ENCODE assay signal across 8 cellular contexts in genomic region chr9:27460225-27461023, GRCh38.
DNase-seq lines count a peak whose midpoint lies in the region; ATAC-seq, FAIRE-seq and TF ChIP-seq lines count a peak whose summit lies in the region.

No MANE protein-coding gene starts in this region.

- FAIRE-seq in GM12891 (lab: Jason Lieb, UNC) (peak; percentile 74), endometrium (lab: Jason Lieb, UNC) (peak; percentile 29)

- no peaks in the 10 kb centered on the region for H3K27me3 Mint-ChIP-seq in IgD-negative memory B cell
- peaks cover 0 to 6% (median 2%) of the 10 kb centered on the region in 3 donors for H3K27me3 Mint-ChIP-seq in immature natural killer cell (ENCODE audit: low read depth in 3 of 3)

- H3K4me1 Mint-ChIP-seq in IgD-negative memory B cell: peaks cover 27 to 44% (median 38%) of the 10 kb centered on the region in 3 donors
- H3K4me1 Mint-ChIP-seq in immature natural killer cell: peaks cover 2 to 8% of the 10 kb centered on the region in 2 donors

- peaks cover 2% of the 10 kb centered on the region for H3K36me3 Mint-ChIP-seq in IgD-negative memory B cell
- H3K36me3 Mint-ChIP-seq in immature natural killer cell: no peaks in the 10 kb centered on the region

- peak; percentile 30 for DNase-seq in GM12891 (ENCODE audit: insufficient read length, low spot score)
- no peak for DNase-seq in upper lobe of right lung
- DNase-seq in NCI-H1694 (lab: John Stamatoyannopoulos, UW): no peak
- DNase-seq in stimulated activated CD4-positive, alpha-beta T cell treated with anti-CD3 and anti-CD28 coated beads, Interleukin-4, amount 100 ng/mL, for 1 hour: no peak
- DNase-seq in immature natural killer cell: no peak

- intact Hi-C loops in upper lobe of right lung (cut with DNase I): no loop called here

- H3K4me3 ChIP-seq in upper lobe of right lung: no peak overlapping the region

- H3K4me3 Mint-ChIP-seq in IgD-negative memory B cell (peak overlapping the region in 3 of 4 donors; percentile 10 to 75 (median 56)), immature natural killer cell (no peak overlapping the region)

- H3K9me3 ChIP-seq in upper lobe of right lung: no peaks in the 10 kb centered on the region

- peak overlapping the region; percentile 36 to 86 (median 79) for H3K27ac Mint-ChIP-seq in IgD-negative memory B cell
- H3K27ac Mint-ChIP-seq in immature natural killer cell: no peak overlapping the region

- peaks cover 22% of the 10 kb centered on the region for H3K4me1 ChIP-seq in upper lobe of right lung

- ATAC-seq in GM21717 (IDR thresholded peaks at IDR 0.05; ENCODE audit: unreplicated experiment) (peak; percentile 95), upper lobe of right lung (peak; percentile 86)

- H3K27me3 ChIP-seq in upper lobe of right lung: no peaks in the 10 kb centered on the region

- peak overlapping the region; percentile 34 for H3K27ac ChIP-seq in upper lobe of right lung

- TF ChIP-seq POLR2A in GM12891 (IDR thresholded peaks at IDR 0.05; ENCODE audit: low read depth, low read length): no peak

- no peaks in the 10 kb centered on the region for H3K36me3 ChIP-seq in upper lobe of right lung

- TF ChIP-seq CTCF in upper lobe of right lung (IDR thresholded peaks at IDR 0.05): no peak

- H3K9me3 Mint-ChIP-seq in IgD-negative memory B cell: peaks cover 0 to 1% (median 0%) of the 10 kb centered on the region in 3 donors
- peaks cover 0 to 2% (median 0%) of the 10 kb centered on the region in 6 donors for H3K9me3 Mint-ChIP-seq in immature natural killer cell

TF ChIP-seq in GM12891, 5 proteins besides CTCF, POLR2A, EP300 and RAD21:
- TF ChIP-seq TAF1 (IDR thresholded peaks at IDR 0.05; ENCODE audit: low read depth, low read length) (no peak), SPI1 (IDR thresholded peaks at IDR 0.05; ENCODE audit: low read depth, low read length) (0 out of 2 replicates have a peak, but pooled peaks have one; percentile 7), POLR2AphosphoS5 (IDR thresholded peaks at IDR 0.05; ENCODE audit: low read depth, low read length) (no peak), POU2F2 (IDR thresholded peaks at IDR 0.05; ENCODE audit: low read depth, low read length) (no peak), PAX5 (IDR thresholded peaks at IDR 0.05; ENCODE audit: insufficient read depth, low read length, severe bottlenecking) (no peak)
TF ChIP-seq in GM12891: peak in this region for 1.

Comparison
In these comparisons a context has a peak if more than half of its experiments do, and no peak if none do; other contexts are left out.
1. H3K27ac Mint-ChIP-seq: peak in IgD-negative memory B cell (3 of 3); none in immature natural killer cell (0 of 6).
2. H3K4me3 Mint-ChIP-seq: peak in IgD-negative memory B cell (3 of 4); none in immature natural killer cell (0 of 5).